In the genomic region with DNA sequence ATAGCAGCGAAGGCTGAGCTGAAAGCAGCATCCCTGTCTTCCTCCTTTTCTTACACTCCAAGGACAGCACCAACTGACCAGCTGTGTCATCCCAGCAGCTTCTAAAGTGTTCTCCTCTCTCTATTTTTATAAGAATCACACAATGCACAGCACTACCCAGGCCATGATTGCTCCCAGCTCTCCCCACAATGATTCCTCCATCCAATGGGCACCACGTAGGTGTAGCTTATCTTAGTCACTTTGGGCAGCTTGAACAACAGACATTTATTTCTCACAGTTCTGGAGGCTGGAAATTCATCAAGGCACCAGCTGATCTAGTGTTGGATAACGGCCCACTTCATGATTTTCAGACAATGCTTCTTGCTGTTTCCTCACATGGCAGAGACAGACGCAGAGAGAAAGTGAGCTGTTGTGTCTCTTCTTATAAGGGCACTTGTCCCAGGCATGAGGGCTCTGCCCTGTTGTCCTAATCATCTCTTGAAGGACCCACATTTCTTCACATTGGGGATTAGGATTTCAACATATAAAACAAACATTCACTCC, we compare ENCODE assay signal across 15 cellular contexts.
A peak's percentile ranks its signal among the peaks of the same experiment; 100 is the strongest.
DNase-seq lines count a peak whose midpoint lies in the region.
"Had no signal": no experiment of that assay in that cellular context is flagged by ENCODE, and none has a peak within 500 bp of the region (broad histone marks: within the 10 kb centered on the region; RNA-seq: fewer than 3 reads in every experiment).

No MANE protein-coding gene starts in this region.

- DNase-seq in Ammon's horn (ENCODE audit: low spot score): peak; percentile 81
- DNase-seq in SK-MEL-5 (ENCODE audit: low read depth, low spot score): peak; percentile 36
- peak; percentile 76 for DNase-seq in globus pallidus (ENCODE audit: low spot score)
- DNase-seq in posterior cingulate gyrus: peak in 7 of 10 donors; percentile 9 to 80 (median 39)
- DNase-seq in NCI-H345 treated with DMSO at 0.1 percent for 48 hours (lab: John Stamatoyannopoulos, UW; ENCODE audit: unreplicated experiment): no peak
- DNase-seq in iPS-NIHi7 (ENCODE audit: extremely low spot score): no peak
- no peak for DNase-seq in activated T-cell treated with anti-CD3 and anti-CD28 coated beads, Interleukin-2, amount 50 U/mL, for 1 hour
- DNase-seq: IMR-90, Kasumi-1, NCI-H1105, NCI-H1694, NCI-H2171 treated with DMSO at 0.1 percent for 48 hours, NCI-H510A, NCI-H774, PC-3 had no signal

- in situ Hi-C loops in SK-MEL-5 (cut with HindIII; ENCODE audit: low pct_unique_long_range_greater_than_20kb, low sequenced_read_pairs): no loop called here

- intact Hi-C loops in posterior cingulate gyrus (cut with DNase I): no loop called here

Comparison
In these comparisons a context has a peak if more than half of its experiments do, and no peak if none do; other contexts are left out.
1. DNase-seq: peak in Ammon's horn (single experiment), SK-MEL-5 (single experiment), globus pallidus (single experiment) and posterior cingulate gyrus (7 of 10); none in NCI-H345 treated with DMSO at 0.1 percent for 48 hours (single experiment), iPS-NIHi7 (single experiment) and activated T-cell treated with anti-CD3 and anti-CD28 coated beads, Interleukin-2, amount 50 U/mL, for 1 hour (single experiment).